Comparison of ENCODE assay signal across 1 cellular context in the genomic region with DNA sequence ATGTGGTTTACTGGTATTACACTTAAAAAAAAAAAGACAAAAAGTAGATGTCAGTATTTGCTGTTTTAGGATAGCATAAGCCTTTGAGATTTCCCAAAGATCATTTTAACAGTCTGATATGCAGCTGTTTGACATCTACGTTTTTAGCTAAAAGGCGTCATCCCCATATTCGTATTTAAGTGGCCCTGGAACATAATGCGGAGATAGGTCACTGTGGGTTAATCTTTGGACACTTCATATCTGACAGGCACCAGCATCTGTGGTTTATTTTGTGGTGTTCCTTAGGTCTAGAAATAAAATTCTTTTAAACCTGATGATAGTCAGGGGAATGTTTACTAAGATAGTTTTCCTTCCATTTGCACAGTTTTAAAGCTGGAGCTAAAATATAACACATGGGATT.
TF ChIP-seq lines count a peak whose summit lies in the region.

No MANE protein-coding gene starts in this region.

TF ChIP-seq in GM23338, 12 proteins besides CTCF, POLR2A, EP300 and RAD21 (continued from another document):
- no peak for TF ChIP-seq EZH2 (IDR thresholded peaks at IDR 0.05; ENCODE audit: low read depth, unreplicated experiment)
- TF ChIP-seq JUNB (IDR thresholded peaks at IDR 0.05; ENCODE audit: unreplicated experiment) = no peak
- no peak for TF ChIP-seq NANOG (IDR thresholded peaks at IDR 0.05; ENCODE audit: borderline replicate concordance)
- TF ChIP-seq POLR2AphosphoS5 (IDR thresholded peaks at IDR 0.05; ENCODE audit: low read depth) = no peak
- TF ChIP-seq, protein P1, sequence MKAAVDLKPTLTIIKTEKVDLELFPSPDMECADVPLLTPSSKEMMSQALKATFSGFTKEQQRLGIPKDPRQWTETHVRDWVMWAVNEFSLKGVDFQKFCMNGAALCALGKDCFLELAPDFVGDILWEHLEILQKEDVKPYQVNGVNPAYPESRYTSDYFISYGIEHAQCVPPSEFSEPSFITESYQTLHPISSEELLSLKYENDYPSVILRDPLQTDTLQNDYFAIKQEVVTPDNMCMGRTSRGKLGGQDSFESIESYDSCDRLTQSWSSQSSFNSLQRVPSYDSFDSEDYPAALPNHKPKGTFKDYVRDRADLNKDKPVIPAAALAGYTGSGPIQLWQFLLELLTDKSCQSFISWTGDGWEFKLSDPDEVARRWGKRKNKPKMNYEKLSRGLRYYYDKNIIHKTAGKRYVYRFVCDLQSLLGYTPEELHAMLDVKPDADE (IDR thresholded peaks at IDR 0.05) = no peak
- TF ChIP-seq ZNF114 (CRISPR knock-in tag; IDR thresholded peaks at IDR 0.05) = no peak
- TF ChIP-seq STAT1 (IDR thresholded peaks at IDR 0.05; ENCODE audit: unreplicated experiment) = no peak
- TF ChIP-seq ZNF331 (CRISPR knock-in tag; IDR thresholded peaks at IDR 0.05; ENCODE audit: low read depth) = no peak
- TF ChIP-seq, protein P2, sequence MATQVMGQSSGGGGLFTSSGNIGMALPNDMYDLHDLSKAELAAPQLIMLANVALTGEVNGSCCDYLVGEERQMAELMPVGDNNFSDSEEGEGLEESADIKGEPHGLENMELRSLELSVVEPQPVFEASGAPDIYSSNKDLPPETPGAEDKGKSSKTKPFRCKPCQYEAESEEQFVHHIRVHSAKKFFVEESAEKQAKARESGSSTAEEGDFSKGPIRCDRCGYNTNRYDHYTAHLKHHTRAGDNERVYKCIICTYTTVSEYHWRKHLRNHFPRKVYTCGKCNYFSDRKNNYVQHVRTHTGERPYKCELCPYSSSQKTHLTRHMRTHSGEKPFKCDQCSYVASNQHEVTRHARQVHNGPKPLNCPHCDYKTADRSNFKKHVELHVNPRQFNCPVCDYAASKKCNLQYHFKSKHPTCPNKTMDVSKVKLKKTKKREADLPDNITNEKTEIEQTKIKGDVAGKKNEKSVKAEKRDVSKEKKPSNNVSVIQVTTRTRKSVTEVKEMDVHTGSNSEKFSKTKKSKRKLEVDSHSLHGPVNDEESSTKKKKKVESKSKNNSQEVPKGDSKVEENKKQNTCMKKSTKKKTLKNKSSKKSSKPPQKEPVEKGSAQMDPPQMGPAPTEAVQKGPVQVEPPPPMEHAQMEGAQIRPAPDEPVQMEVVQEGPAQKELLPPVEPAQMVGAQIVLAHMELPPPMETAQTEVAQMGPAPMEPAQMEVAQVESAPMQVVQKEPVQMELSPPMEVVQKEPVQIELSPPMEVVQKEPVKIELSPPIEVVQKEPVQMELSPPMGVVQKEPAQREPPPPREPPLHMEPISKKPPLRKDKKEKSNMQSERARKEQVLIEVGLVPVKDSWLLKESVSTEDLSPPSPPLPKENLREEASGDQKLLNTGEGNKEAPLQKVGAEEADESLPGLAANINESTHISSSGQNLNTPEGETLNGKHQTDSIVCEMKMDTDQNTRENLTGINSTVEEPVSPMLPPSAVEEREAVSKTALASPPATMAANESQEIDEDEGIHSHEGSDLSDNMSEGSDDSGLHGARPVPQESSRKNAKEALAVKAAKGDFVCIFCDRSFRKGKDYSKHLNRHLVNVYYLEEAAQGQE (IDR thresholded peaks at IDR 0.05; ENCODE audit: unreplicated experiment) = no peak
